Comparison of ENCODE assay signal across 20 cellular contexts in the genomic region with DNA sequence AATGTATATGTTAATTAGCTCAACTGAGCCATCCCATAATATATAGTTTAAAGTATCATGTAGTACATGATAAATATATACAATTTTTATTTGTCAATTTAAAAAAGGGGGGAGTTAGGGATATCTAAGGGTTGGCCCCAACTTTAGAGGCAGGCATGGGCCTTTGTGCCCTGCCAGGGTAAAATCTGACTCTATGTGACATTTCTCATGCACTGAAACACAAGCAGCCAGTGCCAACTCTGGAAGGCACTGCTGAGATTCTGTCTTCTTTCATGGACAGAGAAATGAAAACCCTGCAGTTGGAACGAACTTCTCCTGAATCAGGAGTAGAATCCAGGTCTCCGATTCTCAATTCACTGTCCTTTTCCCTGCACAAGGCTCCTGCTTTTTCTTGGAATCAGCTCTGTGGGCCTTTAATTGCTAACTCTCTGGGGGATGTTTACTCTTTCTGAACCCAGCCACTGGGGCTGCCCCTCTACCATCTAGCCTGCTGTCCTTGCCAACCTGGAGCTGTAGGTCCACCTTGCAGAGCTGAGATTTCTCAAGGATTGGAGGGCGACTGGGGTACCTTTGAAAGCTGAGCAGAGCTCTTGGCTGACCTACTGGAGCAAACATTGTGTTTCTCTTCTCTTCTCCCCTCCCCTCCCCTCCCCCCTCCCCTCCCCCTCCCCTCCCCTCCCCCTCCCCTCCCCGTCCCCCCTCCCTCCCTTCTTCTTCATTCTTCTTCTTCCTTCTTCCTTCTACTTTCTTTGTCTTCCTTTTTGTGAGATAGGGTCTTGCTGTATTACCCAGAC. TPM values are rescaled to one million over a fixed set of nuclear protein-coding genes. Genes with fewer than 3 reads are reported as not detected.
DNase-seq lines count a peak whose midpoint lies in the region; ATAC-seq, FAIRE-seq and TF ChIP-seq lines count a peak whose summit lies in the region.
"Had no signal": no experiment of that assay in that cellular context is flagged by ENCODE, and none has a peak within 500 bp of the region (broad histone marks: within the 10 kb centered on the region; RNA-seq: fewer than 3 reads in every experiment).

No MANE protein-coding gene starts in this region.

- peak overlapping the region in 5 of 12 donors; percentile 15 to 52 (median 26) for H3K27ac ChIP-seq in heart left ventricle
- H3K27ac ChIP-seq in HepG2 (ENCODE audit: extremely low read length, insufficient read depth, low read length): no peak overlapping the region
- no peak overlapping the region for H3K27ac ChIP-seq in right lobe of liver
- H3K27ac ChIP-seq in H1 (ENCODE audit: low read depth, low read length): no peak overlapping the region
- H3K27ac ChIP-seq: BLaER1 had no signal

- no peak overlapping the region for H4K8ac ChIP-seq in H1 (ENCODE audit: extremely low read depth, insufficient read depth, low read length)

- intact Hi-C loops in heart left ventricle (cut with DNase I): no loop called here
- intact Hi-C loops in Right ventricle myocardium superior (cut with DNase I): no loop called here
- intact Hi-C loops in HepG2 (cut with micrococcal nuclease; ENCODE audit: unreplicated experiment): no loop called here
- intact Hi-C loops in right lobe of liver (cut with DNase I): no loop called here

- H3K36me3 ChIP-seq in heart left ventricle: peaks cover 0 to 50% (median 0%) of the 10 kb centered on the region in 9 donors
- no peaks in the 10 kb centered on the region for H3K36me3 ChIP-seq in HepG2 (replicated peaks in 1 of 2; ENCODE audit: control insufficient read depth in 1 of 2, insufficient read depth in 2 of 2, low read length in 2 of 2)
- no peaks in the 10 kb centered on the region for H3K36me3 ChIP-seq in right lobe of liver
- H3K36me3 ChIP-seq in H1 (ENCODE audit: control insufficient read depth in 2 of 4, insufficient read depth in 4 of 4, low read length in 3 of 4): no peaks in the 10 kb centered on the region
- H3K36me3 ChIP-seq: BLaER1 had no signal

- H2AFZ ChIP-seq in HepG2 (ENCODE audit: low read length) (no peak overlapping the region), H1 (ENCODE audit: low read length) (peak overlapping the region; percentile 58)

- no peak overlapping the region for H3K4me2 ChIP-seq in HepG2 (ENCODE audit: low read depth, low read length)
- H3K4me2 ChIP-seq in H1 (ENCODE audit: insufficient read depth in 1 of 2, low read depth in 2 of 2, low read length in 2 of 2): no peak overlapping the region
- H3K4me2 ChIP-seq: BLaER1 had no signal

- H4K5ac ChIP-seq in H1 (ENCODE audit: insufficient read length, low read depth, low read length): no peak overlapping the region

- peaks cover 0 to 7% (median 0%) of the 10 kb centered on the region in 9 donors for H3K27me3 ChIP-seq in heart left ventricle
- H3K27me3 ChIP-seq in HepG2 (ENCODE audit: control insufficient read depth in 1 of 2, insufficient read depth in 2 of 2, low read length in 2 of 2): peaks cover 0 to 16% of the 10 kb centered on the region in 2 experiments; a peak in 1 of 5 replicates
- no peaks in the 10 kb centered on the region for H3K27me3 ChIP-seq in right lobe of liver
- H3K27me3 ChIP-seq in H1 (replicated peaks in 1 of 4; ENCODE audit: control insufficient read depth in 3 of 4, extremely low read depth in 1 of 4, insufficient read depth in 3 of 4, low read length in 3 of 4): no peaks in the 10 kb centered on the region
- H3K27me3 ChIP-seq: BLaER1 had no signal

- no peak overlapping the region for H3K14ac ChIP-seq in H1 (ENCODE audit: insufficient read length)

- no peak overlapping the region for H3K18ac ChIP-seq in H1 (ENCODE audit: extremely low read depth, low read length)

- no peak overlapping the region for H2AK5ac ChIP-seq in H1 (ENCODE audit: low read depth, low read length)

- H3K23ac ChIP-seq in H1 (ENCODE audit: insufficient read length): no peak overlapping the region

- H3K79me1 ChIP-seq in H1 (ENCODE audit: low read depth, low read length): no peaks in the 10 kb centered on the region

- H3K4me1 ChIP-seq in heart left ventricle (peaks cover 0 to 39% (median 2%) of the 10 kb centered on the region in 12 donors), HepG2 (ENCODE audit: insufficient read depth, low read length) (peaks cover 10% of the 10 kb centered on the region), right lobe of liver (no peaks in the 10 kb centered on the region), H1 (replicated peaks in 1 of 4; ENCODE audit: control insufficient read depth in 3 of 4, insufficient read depth in 4 of 4, low read length in 3 of 4) (no peaks in the 10 kb centered on the region)
- H3K4me1 ChIP-seq: BLaER1 had no signal

- CTCF ChIA-PET in HepG2 (lab: Yijun Ruan, JAX; ENCODE audit: low intra/inter-chr PET ratio, low total read pairs) (no interaction called here), H1 (lab: Charles Lee; ENCODE audit: partially characterized antibody) (interaction anchor here (0.6 to 3.6 kb wide), 8 partner anchors 12 to 188 kb away, joined by 3 to 29 read pairs (median 5); no protein-coding TSS in a partner anchor)

- no peak for FAIRE-seq in HepG2 (lab: Jason Lieb, UNC)
- FAIRE-seq in H1 (lab: Jason Lieb, UNC): no peak

- no peak overlapping the region for H2BK12ac ChIP-seq in H1 (ENCODE audit: low read depth, low read length)

- H2BK15ac ChIP-seq in H1 (ENCODE audit: low read length): no peak overlapping the region

- H3K9ac ChIP-seq in HepG2 (ENCODE audit: insufficient read depth, low read depth, low read length) (no peak overlapping the region), H1 (replicated peaks in 1 of 4; ENCODE audit: extremely low read depth in 1 of 4, low read depth in 3 of 4, low read length in 3 of 4) (no peak overlapping the region)
- H3K9ac ChIP-seq: BLaER1 had no signal

- TF ChIP-seq POLR2A in heart left ventricle (IDR thresholded peaks at IDR 0.05): no peak
- TF ChIP-seq POLR2A in HepG2 (IDR thresholded peaks at IDR 0.05; ENCODE audit: insufficient read depth in 1 of 2, low read depth in 2 of 2, low read length in 2 of 2): no peak
- no peak for TF ChIP-seq POLR2A in right lobe of liver (IDR thresholded peaks at IDR 0.05)
- no peak for TF ChIP-seq POLR2A in H1 (IDR thresholded peaks at IDR 0.05; ENCODE audit: control extremely low read depth in 1 of 2, low read depth in 2 of 2, low read length in 2 of 2)

- WGBS in heart left ventricle, 4 donors: 53 to 71% (median 61%) methylated on average over 3 to 4 of the region's 4 CpGs
- WGBS in HepG2 (ENCODE audit: low lambda C conversion rate): 7% methylated on average over 4 of the region's 4 CpGs
- 51% methylated on average over 3 of the region's 4 CpGs for WGBS in right lobe of liver (ENCODE audit: insufficient coverage, low coverage, low lambda C conversion rate, missing lambda C conversion rate)
- WGBS in H1 (ENCODE audit: extremely low coverage in 1 of 2, insufficient coverage in 1 of 2, insufficient read length in 1 of 2, insufficient replicate concordance in 2 of 2, low coverage in 1 of 2, low lambda C conversion rate in 2 of 2, missing lambda C conversion rate in 1 of 2), 2 experiments: 79% methylated on average over 3 of the region's 4 CpGs; no CpG with 5 or more reads in 1 of the 2 experiments

- no peak overlapping the region for H2BK5ac ChIP-seq in H1 (ENCODE audit: low read depth, low read length)

- DNase-seq in heart left ventricle (no peak), Right ventricle myocardium superior (no peak), HepG2 (ENCODE audit: low spot score) (no peak), right lobe of liver (no peak), H1 (ENCODE audit: low read depth in 1 of 2, low spot score in 2 of 2) (no peak), GDM1 (lab: John Stamatoyannopoulos, UW) (no peak), GM20000 (ENCODE audit: low spot score) (no peak)
- DNase-seq: 8988T; CD4-positive, alpha-beta memory T cell; DMS153; DMS79; GF-D8; HFFc6 had no signal

- no peak overlapping the region for H2BK20ac ChIP-seq in H1 (ENCODE audit: low read length)

- H3K4me3 ChIP-seq in heart left ventricle: no peak overlapping the region
- H3K4me3 ChIP-seq in HepG2 (replicated peaks in 1 of 3; ENCODE audit: insufficient read depth in 1 of 3, low read depth in 2 of 3, low read length in 3 of 3): no peak overlapping the region
- no peak overlapping the region for H3K4me3 ChIP-seq in right lobe of liver
- H3K4me3 ChIP-seq in H1 (ENCODE audit: extremely low read depth in 1 of 4, insufficient read depth in 2 of 4, low read depth in 3 of 4, low read length in 4 of 4): no peak overlapping the region
- H3K4me3 ChIP-seq: BLaER1 had no signal

- BruUV-seq in HepG2 (replicated peaks; lab: Mats Ljungman, UMichigan): no TSS peak

- TF ChIP-seq EP300 in HepG2 (IDR thresholded peaks at IDR 0.05; ENCODE audit: low read depth in 2 of 2, low read length in 2 of 2): no peak
- no peak for TF ChIP-seq EP300 in HepG2 (CRISPR knock-in tag; IDR thresholded peaks at IDR 0.05; ENCODE audit: borderline replicate concordance)
- TF ChIP-seq EP300 in H1 (IDR thresholded peaks at IDR 0.05; ENCODE audit: borderline replicate concordance in 1 of 2, low read depth in 2 of 2, low read length in 2 of 2): no peak

- in situ Hi-C loops in HepG2 (cut with HindIII; ENCODE audit: extremely low pct_ligation_motif_present, low pct_unique_long_range_greater_than_20kb): no loop called here

- H3K79me2 ChIP-seq in HepG2 (ENCODE audit: insufficient read depth, low read length) (no peaks in the 10 kb centered on the region), H1 (ENCODE audit: control insufficient read depth in 1 of 2, insufficient read depth in 2 of 2, low read length in 2 of 2) (no peaks in the 10 kb centered on the region)

- H4K91ac ChIP-seq in H1 (replicated peaks; ENCODE audit: insufficient read length, low read length): no peak overlapping the region

- H3K9me3 ChIP-seq in heart left ventricle (no peaks in the 10 kb centered on the region), HepG2 (ENCODE audit: low read length) (no peaks in the 10 kb centered on the region), right lobe of liver (no peaks in the 10 kb centered on the region), H1 (ENCODE audit: insufficient read depth in 2 of 2, low read depth in 1 of 2, low read length in 1 of 2) (no peaks in the 10 kb centered on the region)
- H3K9me3 ChIP-seq: BLaER1 had no signal

- no peak overlapping the region for H3K4ac ChIP-seq in H1 (replicated peaks; ENCODE audit: insufficient read length, low read depth, low read length)

- no peak overlapping the region for H3K56ac ChIP-seq in H1 (replicated peaks; ENCODE audit: insufficient read length, low read depth, low read length)

- no peak for TF ChIP-seq RAD21 in HepG2 (CRISPR knock-in tag; IDR thresholded peaks at IDR 0.05)
- no peak for TF ChIP-seq RAD21 in H1 (IDR thresholded peaks at IDR 0.05 in 1 of 2, conservative IDR thresholded peaks at IDR 0.05 in 1 of 2; ENCODE audit: low read depth in 2 of 2, low read length in 2 of 2)

- TF ChIP-seq CTCF in heart left ventricle (IDR thresholded peaks at IDR 0.05) (no peak), HepG2 (CRISPR knock-in tag; IDR thresholded peaks at IDR 0.05) (no peak), right lobe of liver (IDR thresholded peaks at IDR 0.05) (no peak), H1 (IDR thresholded peaks at IDR 0.05; ENCODE audit: control extremely low read depth in 1 of 3, insufficient read depth in 1 of 3, low read depth in 1 of 3, low read length in 3 of 3) (no peak), GM20000 (IDR thresholded peaks at IDR 0.05; ENCODE audit: extremely low read depth, missing control alignments) (no peak)

- no peak overlapping the region for H2BK120ac ChIP-seq in H1 (replicated peaks; ENCODE audit: low read depth, low read length)

- POLR2A ChIA-PET in HepG2 (lab: Yijun Ruan, JAX): no interaction called here
- POLR2A ChIA-PET in H1 (lab: Charles Lee; ENCODE audit: partially characterized antibody): no interaction called here

- ATAC-seq in heart left ventricle (peak in 3 of 4 donors; percentile 33 to 63 (median 58)), Right ventricle myocardium superior (ENCODE audit: poor library complexity) (no peak), HepG2 (no peak), right lobe of liver (no peak)
- ATAC-seq: HCT116 had no signal

- H4K20me1 ChIP-seq in HepG2 (ENCODE audit: insufficient read depth, low read length) (no peaks in the 10 kb centered on the region), H1 (replicated peaks in 1 of 2; ENCODE audit: control insufficient read depth in 1 of 2, insufficient read depth in 2 of 2, low read length in 2 of 2) (peaks cover 0 to 1% of the 10 kb centered on the region in 2 experiments)
- H4K20me1 ChIP-seq: BLaER1 had no signal

- no peaks in the 10 kb centered on the region for H3K23me2 ChIP-seq in H1 (ENCODE audit: low read depth, low read length)

RNA-seq across cellular contexts. Expression of a gene that starts 26.7 kb away (rescaled TPM):
- total RNA-seq in heart left ventricle (100 to 1,000 TPM in 6 of 9 donors, 10 to 100 TPM in 3; 66.0 to 181 (median 112) TPM), Right ventricle myocardium superior (215 TPM), HepG2 (2016; rRNA removed; fragmentation: Illumina TruSeq; extraction: Trizol) (not detected in 2 replicates), right lobe of liver (1 to 10 TPM in 3 of 6 experiments, under 1 TPM in 3; 0.31 to 1.7 (median 0.85) TPM)
- polyA plus RNA-seq in heart left ventricle (10 to 100 TPM; 22.1 to 54.5 TPM), HepG2 (2011; rRNA removed) (not detected in 2 replicates), H1 (2011; rRNA removed) (0.06 TPM in 1 of 2 replicates, not detected in the other)
- not detected in 2 replicates for total RNA-seq in HepG2 (2016; cell fraction: cytosol; rRNA removed; fragmentation: Illumina TruSeq; extraction: Trizol; ENCODE audit: low read depth)
- not detected in 2 replicates for total RNA-seq in HepG2 (2016; cell fraction: insoluble cytoplasmic fraction; rRNA removed; fragmentation: Illumina TruSeq; extraction: Trizol)
- not detected in 2 replicates for total RNA-seq in HepG2 (2016; cell fraction: membrane; rRNA removed; fragmentation: Illumina TruSeq; extraction: Trizol)
- not detected in 2 replicates for total RNA-seq in HepG2 (2016; cell fraction: nucleus; rRNA removed; fragmentation: Illumina TruSeq; extraction: Trizol)
- not detected in 2 replicates for polyA plus RNA-seq in HepG2 (2011; cell fraction: cytosol; rRNA removed)
- polyA plus RNA-seq in HepG2 (2011; cell fraction: nucleus; rRNA removed): not detected in 2 replicates
- polyA plus RNA-seq in HepG2 (2012): not detected in 2 replicates
- not detected in 2 replicates for polyA plus RNA-seq in HepG2 (2016; cell fraction: cytosol; fragmentation: Illumina TruSeq; extraction: Trizol; ENCODE audit: low read depth)
- not detected in 2 replicates for polyA plus RNA-seq in HepG2 (2016; cell fraction: insoluble cytoplasmic fraction; fragmentation: Illumina TruSeq; extraction: Trizol; ENCODE audit: low read depth)
- polyA plus RNA-seq in HepG2 (2016; cell fraction: membrane; fragmentation: Illumina TruSeq; extraction: Trizol; ENCODE audit: low read depth): not detected in 2 replicates
- polyA plus RNA-seq in HepG2 (2016; cell fraction: nucleus; fragmentation: Illumina TruSeq; extraction: Trizol; ENCODE audit: insufficient read depth, low read depth): not detected in 2 replicates
- not detected in 2 replicates for polyA minus RNA-seq in HepG2 (2011; rRNA and poly(A)+ RNA removed; ENCODE audit: low replicate concordance)
- not detected in 2 replicates for polyA minus RNA-seq in HepG2 (2011; cell fraction: cytosol; rRNA and poly(A)+ RNA removed)
- polyA minus RNA-seq in HepG2 (2011; cell fraction: nucleus; rRNA and poly(A)+ RNA removed): not detected in 2 replicates
- total RNA-seq in H1 (2021; fragmentation: NEBNext Ultra II Directional; extraction: Animal tissue kit (Norgen Biotek cat#: 25700)): not detected in 2 replicates
- polyA plus RNA-seq in H1 (2011; cell fraction: cytosol; rRNA removed): not detected
- 0.16 TPM for polyA plus RNA-seq in H1 (2011; cell fraction: nucleus; rRNA removed)
- polyA plus RNA-seq in H1 (2012, experiment 1 of 2): not detected in 4 replicates
- polyA plus RNA-seq in H1 (2012, experiment 2 of 2): not detected
- polyA plus RNA-seq in H1 (2013, experiment 1 of 2): not detected
- polyA plus RNA-seq in H1 (2013, experiment 2 of 2): not detected
- 0.07 TPM in 1 of 2 replicates, not detected in the other for polyA minus RNA-seq in H1 (2011; rRNA and poly(A)+ RNA removed)
- not detected for polyA minus RNA-seq in H1 (2011; cell fraction: cytosol; rRNA and poly(A)+ RNA removed)
- polyA minus RNA-seq in H1 (2011; cell fraction: nucleus; rRNA and poly(A)+ RNA removed): not detected
- total RNA-seq: A673; CD4-positive, alpha-beta memory T cell; Daoy; H4; HFFc6 had no signal
- polyA plus RNA-seq: AG04450; CD14-positive monocyte; CD4-positive, alpha-beta memory T cell had no signal

Comparison
In these comparisons a context has a peak if more than half of its experiments do, and no peak if none do; other contexts are left out.
1. ATAC-seq: peak in heart left ventricle (3 of 4); none in Right ventricle myocardium superior (single experiment), HepG2 (single experiment) and right lobe of liver (0 of 4).
2. RNA of a gene that starts 26.7 kb away (total RNA-seq): 215 TPM in Right ventricle myocardium superior (single experiment) and 66.0 to 181 TPM in heart left ventricle; 0.31 to 1.7 TPM in right lobe of liver, not detected in H1 and not detected in HepG2; every median in the first group is over 10 times any median in the second.